Comparison of ENCODE assay signal across 1 cellular context in the genomic region with DNA sequence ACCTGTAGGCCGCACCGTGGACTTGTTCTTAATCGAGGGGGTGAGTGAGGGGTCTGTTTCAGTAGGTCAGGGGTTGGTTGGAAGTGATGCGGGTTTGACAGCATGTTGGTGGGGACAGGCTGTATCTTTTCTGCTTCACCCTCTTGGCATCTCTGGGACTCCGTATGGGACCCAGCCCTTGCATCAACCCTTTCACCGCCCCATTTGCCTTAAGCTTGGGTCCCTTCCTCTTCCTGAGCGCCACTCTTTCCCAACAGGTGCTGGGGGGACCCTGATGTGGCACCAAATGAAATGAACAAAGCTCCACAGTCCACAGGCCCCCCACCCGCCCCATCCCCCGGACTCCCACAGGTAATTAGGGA.
TF ChIP-seq lines count a peak whose summit lies in the region.

No MANE protein-coding gene starts in this region.

TF ChIP-seq in K562, 482 proteins besides CTCF, POLR2A, EP300 and RAD21 (continued from another document):
- TF ChIP-seq ETS1 (conservative IDR thresholded peaks at IDR 0.05; ENCODE audit: control insufficient read depth, low read depth, low read length), result 0 out of 2 replicates have a peak, but pooled peaks have one; percentile 9
- no peak for TF ChIP-seq NEUROD1 (IDR thresholded peaks at IDR 0.05; ENCODE audit: borderline replicate concordance, low read depth, low read length, partially characterized antibody)
- no peak for TF ChIP-seq CBX2 (IDR thresholded peaks at IDR 0.05; ENCODE audit: insufficient read depth, low read length, poor library complexity, severe bottlenecking)
- no peak for TF ChIP-seq ZNF282 (CRISPR knock-in tag; IDR thresholded peaks at IDR 0.05)
- TF ChIP-seq ZNF639 (CRISPR knock-in tag; conservative IDR thresholded peaks at IDR 0.05 in 1 of 2, IDR thresholded peaks at IDR 0.05 in 1 of 2), result no peak
- no peak for TF ChIP-seq TEAD4 (IDR thresholded peaks at IDR 0.05; ENCODE audit: low read length)
- TF ChIP-seq TEAD4 (CRISPR knock-in tag; IDR thresholded peaks at IDR 0.05; ENCODE audit: borderline replicate concordance), result no peak
- no peak for TF ChIP-seq MGA (IDR thresholded peaks at IDR 0.05)
- TF ChIP-seq ZNF124 (CRISPR knock-in tag; IDR thresholded peaks at IDR 0.05), result no peak
- TF ChIP-seq HDAC3 (IDR thresholded peaks at IDR 0.05; ENCODE audit: borderline replicate concordance, partially characterized antibody), result no peak
- TF ChIP-seq HNRNPUL1 (IDR thresholded peaks at IDR 0.05; ENCODE audit: low read length), result no peak
- no peak for TF ChIP-seq NCOA4 (IDR thresholded peaks at IDR 0.05; ENCODE audit: partially characterized antibody)
- no peak for TF ChIP-seq MEF2D (tag; conservative IDR thresholded peaks at IDR 0.05; ENCODE audit: low read depth)
- TF ChIP-seq KLF13 (tag; IDR thresholded peaks at IDR 0.05; ENCODE audit: borderline replicate concordance, low read depth), result no peak
- no peak for TF ChIP-seq RBBP5 (IDR thresholded peaks at IDR 0.05; ENCODE audit: borderline replicate concordance, insufficient read depth, low read length, poor library complexity, severe bottlenecking)
- no peak for TF ChIP-seq NBN (IDR thresholded peaks at IDR 0.05; ENCODE audit: low read depth)
- TF ChIP-seq ZNF696 (CRISPR knock-in tag; conservative IDR thresholded peaks at IDR 0.05), result no peak
TF ChIP-seq in K562: peak in this region for 6.
